ENCODE assay signal across 8 cellular contexts in the genomic region with DNA sequence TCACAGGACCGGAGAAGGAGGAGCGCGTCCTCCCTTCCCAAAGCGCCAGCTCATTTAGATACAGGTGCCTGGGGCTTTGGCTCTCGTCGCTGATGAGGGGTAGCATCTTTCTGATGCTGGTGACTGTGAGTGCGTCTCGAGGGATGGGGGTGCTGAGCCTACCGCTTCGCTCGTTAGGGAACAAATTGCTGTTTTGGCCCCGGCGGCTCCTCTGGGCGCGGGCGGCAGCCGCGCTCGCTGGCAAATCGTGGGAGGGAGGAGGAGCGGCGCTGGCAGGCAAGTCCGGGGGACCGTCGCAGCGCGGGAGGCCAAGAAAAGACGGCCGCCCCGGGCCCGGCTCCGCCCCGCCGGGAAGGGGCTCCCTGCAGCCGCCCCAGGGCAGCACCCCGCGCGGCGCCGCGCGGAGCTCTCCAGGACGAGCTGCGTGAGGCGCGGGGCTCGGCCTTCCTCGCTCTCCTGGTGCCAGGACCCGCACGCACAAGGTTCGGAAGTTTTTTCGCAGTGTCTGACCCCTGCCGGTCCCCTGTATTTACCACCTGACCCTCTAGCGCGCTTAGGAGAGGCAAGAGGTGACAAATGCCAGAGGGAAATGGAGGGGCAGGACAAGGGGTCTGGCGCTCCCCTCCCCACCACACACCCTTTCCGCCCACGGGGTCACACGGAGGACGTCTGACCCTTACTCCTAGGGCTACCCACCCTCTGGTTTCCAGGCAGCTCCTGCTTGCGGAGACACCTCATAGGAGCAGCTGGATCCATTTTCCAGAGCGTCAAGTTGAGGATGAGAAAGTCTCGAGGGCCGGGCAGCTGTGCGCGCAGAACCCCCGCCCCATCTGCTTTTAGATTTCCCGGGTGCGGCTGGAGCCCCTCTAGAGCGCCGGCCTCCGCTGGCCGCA. TPM values are rescaled to one million over a fixed set of nuclear protein-coding genes. Genes with fewer than 3 reads are reported as not detected.
DNase-seq lines count a peak whose midpoint lies in the region; ATAC-seq and TF ChIP-seq lines count a peak whose summit lies in the region.

No MANE protein-coding gene starts in this region.

- DNase-seq in NCI-H510A treated with DMSO at 0.1 percent for 48 hours (lab: John Stamatoyannopoulos, UW) (peak; percentile 46), NCI-H510A (lab: John Stamatoyannopoulos, UW) (no peak), Peyer's patch (peak in 1 of 3 donors; percentile 53), breast epithelium (ENCODE audit: low spot score in 2 of 2) (no peak), right lobe of liver (no peak), NCI-H526 treated with DMSO at 0.1 percent for 48 hours (lab: John Stamatoyannopoulos, UW) (no peak), RWPE1 (ENCODE audit: low spot score) (no peak)
- DNase-seq in stimulated activated naive CD4-positive, alpha-beta T cell treated with Interleukin-2 at 50 U/mL for 16 hours (lab: John Stamatoyannopoulos, UW): peak; percentile 29

- CTCF ChIA-PET in RWPE1 (lab: Yijun Ruan, JAX): interaction anchor here (0.6 to 0.7 kb wide), 2 partner anchors 20 to 472 kb away, joined by 5 to 7 read pairs; no protein-coding TSS in a partner anchor

- H3K27ac ChIP-seq in Peyer's patch (no peak overlapping the region), breast epithelium (no peak overlapping the region), right lobe of liver (no peak overlapping the region), RWPE1 (no peak overlapping the region)

- H3K36me3 ChIP-seq in Peyer's patch (no peaks in the 10 kb centered on the region), breast epithelium (no peaks in the 10 kb centered on the region), right lobe of liver (no peaks in the 10 kb centered on the region)

- H3K4me1 ChIP-seq in Peyer's patch (peaks cover 3 to 28% (median 11%) of the 10 kb centered on the region in 4 donors), breast epithelium (peaks cover 0 to 11% of the 10 kb centered on the region in 2 donors), right lobe of liver (peaks cover 0 to 15% (median 0%) of the 10 kb centered on the region in 4 donors)

- WGBS in right lobe of liver (ENCODE audit: insufficient coverage, low coverage, low lambda C conversion rate, missing lambda C conversion rate): 0% methylated on average over 3 of the region's 73 CpGs

- H3K9me3 ChIP-seq in Peyer's patch (no peaks in the 10 kb centered on the region), breast epithelium (no peaks in the 10 kb centered on the region), right lobe of liver (no peaks in the 10 kb centered on the region)

- intact Hi-C loops in breast epithelium (cut with DNase I; ENCODE audit: low total_unique reads) (no loop called here), right lobe of liver (cut with DNase I) (no loop called here)

- peak overlapping the region; percentile 47 to 60 (median 52) for H3K4me3 ChIP-seq in Peyer's patch
- H3K4me3 ChIP-seq in breast epithelium: peak overlapping the region; percentile 42 to 73 (median 56)
- peak overlapping the region; percentile 27 to 44 (median 33) for H3K4me3 ChIP-seq in right lobe of liver

- H3K27me3 ChIP-seq in Peyer's patch (peaks cover 2 to 25% of the 10 kb centered on the region in 2 donors), breast epithelium (peaks cover 2 to 12% of the 10 kb centered on the region in 2 donors), right lobe of liver (peaks cover 0 to 11% of the 10 kb centered on the region in 2 donors)

- no peak for TF ChIP-seq CTCF in Peyer's patch (IDR thresholded peaks at IDR 0.05)
- TF ChIP-seq CTCF in breast epithelium (IDR thresholded peaks at IDR 0.05): no peak
- no peak for TF ChIP-seq CTCF in right lobe of liver (IDR thresholded peaks at IDR 0.05)
- no peak for TF ChIP-seq CTCF in RWPE1 (conservative IDR thresholded peaks at IDR 0.05; ENCODE audit: low read depth)

- POLR2A ChIA-PET in RWPE1 (lab: Yijun Ruan, JAX; ENCODE audit: low non-redundant PET): no interaction called here

- peak in 3 of 4 donors; percentile 10 to 22 (median 12) for ATAC-seq in right lobe of liver

- TF ChIP-seq POLR2A in Peyer's patch (IDR thresholded peaks at IDR 0.05) (no peak), breast epithelium (IDR thresholded peaks at IDR 0.05) (no peak), right lobe of liver (IDR thresholded peaks at IDR 0.05) (no peak)

RNA-seq across cellular contexts. Expression of a gene that starts 0.9 kb away (rescaled TPM):
- under 1 TPM in 2 of 4 donors, not detected in 2; 0.57 to 0.83 TPM for total RNA-seq in Peyer's patch
- 1 to 10 TPM in 1 of 3 donors, under 1 TPM in 1, not detected in 1; 0.66 to 1.3 TPM for total RNA-seq in breast epithelium
- under 1 TPM in 3 of 6 experiments, not detected in 3; 0.09 to 0.25 (median 0.16) TPM for total RNA-seq in right lobe of liver

RNA-seq across cellular contexts. Expression of a gene that starts 30.0 kb away (rescaled TPM):
- total RNA-seq in Peyer's patch (100 to 1,000 TPM in 1 of 4 donors, 10 to 100 TPM in 3; 68.0 to 107 (median 85.6) TPM), breast epithelium (10 to 100 TPM; 37.6 to 52.4 (median 52.1) TPM), right lobe of liver (10 to 100 TPM; 16.0 to 23.0 (median 20.4) TPM)

Comparison
In these comparisons a context has a peak if more than half of its experiments do, and no peak if none do; other contexts are left out.
1. DNase-seq: peak in NCI-H510A treated with DMSO at 0.1 percent for 48 hours (single experiment) and stimulated activated naive CD4-positive, alpha-beta T cell treated with Interleukin-2 at 50 U/mL for 16 hours (single experiment); none in NCI-H510A (single experiment), breast epithelium (0 of 2), right lobe of liver (0 of 3), NCI-H526 treated with DMSO at 0.1 percent for 48 hours (single experiment) and RWPE1 (single experiment).
2. Peak in every context shown above with its lines, with median percentiles within 50 percentile points of each other: H3K4me3 ChIP-seq.